In genomic region chr1:27934818-27935549, GRCh38 we compare ENCODE assay signal across 1 cellular context.
TF ChIP-seq lines count a peak whose summit lies in the region.

SMPDL3B (plus strand) TSS chr1:27935000; CDS start chr1:27935184, 184 bp downstream.

TF ChIP-seq in HEK293, 187 proteins besides CTCF, POLR2A, EP300 and RAD21 (continued from another document and continues in another):
- TF ChIP-seq ZNF518A (tag by site-specific recombination; conservative IDR thresholded peaks at IDR 0.05; ENCODE audit: low read depth) (no peak), EGR2 (tag by site-specific recombination; IDR thresholded peaks at IDR 0.05; ENCODE audit: low read depth) (no peak), KLF17 (tag by site-specific recombination; IDR thresholded peaks at IDR 0.05) (no peak), ZNF791 (tag by site-specific recombination; IDR thresholded peaks at IDR 0.05) (no peak), ZNF664 (tag by site-specific recombination; IDR thresholded peaks at IDR 0.05) (no peak), ZFP3 (tag by site-specific recombination; IDR thresholded peaks at IDR 0.05; ENCODE audit: low read depth) (no peak), ZNF610 (tag by site-specific recombination; IDR thresholded peaks at IDR 0.05; ENCODE audit: borderline replicate concordance) (no peak), FEZF1 (tag by site-specific recombination; IDR thresholded peaks at IDR 0.05) (no peak), ZFHX2 (tag by site-specific recombination; conservative IDR thresholded peaks at IDR 0.05) (no peak), BCL6B (tag by site-specific recombination; IDR thresholded peaks at IDR 0.05) (no peak), ZNF169 (tag by site-specific recombination; IDR thresholded peaks at IDR 0.05) (no peak), ZNF155 (tag by site-specific recombination; IDR thresholded peaks at IDR 0.05) (no peak), ZNF274 (IDR thresholded peaks at IDR 0.05; ENCODE audit: low read length) (no peak), ZNF274 (tag by site-specific recombination; IDR thresholded peaks at IDR 0.05; ENCODE audit: borderline replicate concordance) (no peak), ZNF426 (tag by site-specific recombination; IDR thresholded peaks at IDR 0.05) (no peak), ZSCAN4 (tag by site-specific recombination; IDR thresholded peaks at IDR 0.05) (no peak), ZBTB20 (tag by site-specific recombination; IDR thresholded peaks at IDR 0.05) (no peak; the same call in 1 of the 2 replicates), ELK4 (IDR thresholded peaks at IDR 0.05; ENCODE audit: borderline replicate concordance, low read depth, low read length) (no peak), ZNF391 (tag by site-specific recombination; IDR thresholded peaks at IDR 0.05; ENCODE audit: borderline replicate concordance, low read depth) (no peak), ZNF16 (tag by site-specific recombination; IDR thresholded peaks at IDR 0.05; ENCODE audit: low read depth) (no peak), IKZF3 (tag by site-specific recombination; IDR thresholded peaks at IDR 0.05) (peak; percentile 86), ZNF404 (tag by site-specific recombination; IDR thresholded peaks at IDR 0.05) (no peak), ZNF48 (tag by site-specific recombination; IDR thresholded peaks at IDR 0.05) (no peak), HOXA7 (CRISPR knock-in tag; IDR thresholded peaks at IDR 0.05; ENCODE audit: borderline replicate concordance) (no peak), ZNF10 (tag by site-specific recombination; IDR thresholded peaks at IDR 0.05) (no peak), ZNF544 (tag by site-specific recombination; IDR thresholded peaks at IDR 0.05) (no peak), GLI4 (tag by site-specific recombination; IDR thresholded peaks at IDR 0.05) (no peak), ZNF513 (tag by site-specific recombination; IDR thresholded peaks at IDR 0.05) (no peak), ZNF433 (tag by site-specific recombination; IDR thresholded peaks at IDR 0.05; ENCODE audit: low read depth) (no peak), ZNF521 (tag by site-specific recombination; IDR thresholded peaks at IDR 0.05) (no peak), PATZ1 (tag by site-specific recombination; IDR thresholded peaks at IDR 0.05) (peak; percentile 81), ZNF639 (tag by site-specific recombination; IDR thresholded peaks at IDR 0.05) (no peak), ZBTB6 (tag by site-specific recombination; IDR thresholded peaks at IDR 0.05) (no peak), ZNF292 (tag by site-specific recombination; IDR thresholded peaks at IDR 0.05; ENCODE audit: borderline replicate concordance, low read depth) (no peak), GFI1B (tag by site-specific recombination; IDR thresholded peaks at IDR 0.05) (no peak), ZNF26 (tag by site-specific recombination; IDR thresholded peaks at IDR 0.05) (no peak), ZNF704 (tag by site-specific recombination; IDR thresholded peaks at IDR 0.05) (no peak), ZNF341 (tag by site-specific recombination; IDR thresholded peaks at IDR 0.05; ENCODE audit: low read depth) (peak; percentile 84), SALL2 (tag by site-specific recombination; IDR thresholded peaks at IDR 0.05; ENCODE audit: borderline replicate concordance) (no peak), YY1 (tag by site-specific recombination; IDR thresholded peaks at IDR 0.05) (no peak), ZNF221 (tag by site-specific recombination; IDR thresholded peaks at IDR 0.05; ENCODE audit: borderline replicate concordance) (no peak), ZBTB8A (tag by site-specific recombination; IDR thresholded peaks at IDR 0.05) (no peak), ZNF600 (tag by site-specific recombination; IDR thresholded peaks at IDR 0.05) (peak; percentile 92)
